ENCODE assay signal across 11 cellular contexts in genomic region chr17:45101883-45102811, GRCh38. TPM values are rescaled to one million over a fixed set of nuclear protein-coding genes. Genes with fewer than 3 reads are reported as not detected.
A peak's percentile ranks its signal among the peaks of the same experiment; 100 is the strongest.
DNase-seq lines count a peak whose midpoint lies in the region; ATAC-seq lines count a peak whose summit lies in the region.
"Had no signal": no experiment of that assay in that cellular context is flagged by ENCODE, and none has a peak within 500 bp of the region (broad histone marks: within the 10 kb centered on the region; RNA-seq: fewer than 3 reads in every experiment).

No MANE protein-coding gene starts in this region.

- intact Hi-C loops in activated naive CD4-positive, alpha-beta T cell treated with anti-CD3 and anti-CD28 coated beads for 36 hours (cut with micrococcal nuclease) = no loop called here

- no peak overlapping the region for H3K4me3 Mint-ChIP-seq in activated T-helper 17 cell treated with anti-CD3 and anti-CD28 coated beads, Interleukin-2, amount 50 U/mL, for 72 hours
- no peak overlapping the region for H3K4me3 Mint-ChIP-seq in stimulated activated effector memory CD8-positive, alpha-beta T cell treated with anti-CD3 and anti-CD28 coated beads, Interleukin-12 subunit alpha, Interleukin-12 subunit beta, amount 100 ng/mL, for 72 hours
- H3K4me3 Mint-ChIP-seq in activated naive CD4-positive, alpha-beta T cell treated with anti-CD3 and anti-CD28 coated beads for 36 hours = no peak overlapping the region
- H3K4me3 Mint-ChIP-seq: activated CD4-positive, alpha-beta memory T cell treated with anti-CD3 and anti-CD28 coated beads for 36 hours had no signal

- H3K27me3 Mint-ChIP-seq in activated T-helper 17 cell treated with anti-CD3 and anti-CD28 coated beads, Interleukin-2, amount 50 U/mL, for 72 hours = no peaks in the 10 kb centered on the region
- no peaks in the 10 kb centered on the region for H3K27me3 Mint-ChIP-seq in activated naive CD4-positive, alpha-beta T cell treated with anti-CD3 and anti-CD28 coated beads for 36 hours (ENCODE audit: low read depth)
- H3K27me3 Mint-ChIP-seq: activated CD4-positive, alpha-beta memory T cell treated with anti-CD3 and anti-CD28 coated beads for 36 hours had no signal

- in situ Hi-C loops in KBM-7 (cut with MboI; ENCODE audit: low pct_unique_long_range_greater_than_20kb, low sequenced_read_pairs) = loop anchor here (25.0 kb wide), 1 partner anchor 190 kb away; the partner anchor contains the start of gene GFAP

- H3K9me3 Mint-ChIP-seq in activated T-helper 17 cell treated with anti-CD3 and anti-CD28 coated beads, Interleukin-2, amount 50 U/mL, for 72 hours = no peaks in the 10 kb centered on the region
- no peaks in the 10 kb centered on the region for H3K9me3 Mint-ChIP-seq in stimulated activated effector memory CD8-positive, alpha-beta T cell treated with anti-CD3 and anti-CD28 coated beads, Interleukin-12 subunit alpha, Interleukin-12 subunit beta, amount 100 ng/mL, for 72 hours
- H3K9me3 Mint-ChIP-seq in activated naive CD4-positive, alpha-beta T cell treated with anti-CD3 and anti-CD28 coated beads for 36 hours = no peaks in the 10 kb centered on the region
- H3K9me3 Mint-ChIP-seq: activated CD4-positive, alpha-beta memory T cell treated with anti-CD3 and anti-CD28 coated beads for 36 hours had no signal

- peaks cover 3% of the 10 kb centered on the region for H3K4me1 Mint-ChIP-seq in activated T-helper 17 cell treated with anti-CD3 and anti-CD28 coated beads, Interleukin-2, amount 50 U/mL, for 72 hours
- H3K4me1 Mint-ChIP-seq in stimulated activated effector memory CD8-positive, alpha-beta T cell treated with anti-CD3 and anti-CD28 coated beads, Interleukin-12 subunit alpha, Interleukin-12 subunit beta, amount 100 ng/mL, for 72 hours = no peaks in the 10 kb centered on the region
- H3K4me1 Mint-ChIP-seq in activated naive CD4-positive, alpha-beta T cell treated with anti-CD3 and anti-CD28 coated beads for 36 hours (ENCODE audit: low read depth) = no peaks in the 10 kb centered on the region

- H3K27ac Mint-ChIP-seq in activated T-helper 17 cell treated with anti-CD3 and anti-CD28 coated beads, Interleukin-2, amount 50 U/mL, for 72 hours = peak overlapping the region; percentile 46
- peak overlapping the region; percentile 35 for H3K27ac Mint-ChIP-seq in stimulated activated effector memory CD8-positive, alpha-beta T cell treated with anti-CD3 and anti-CD28 coated beads, Interleukin-12 subunit alpha, Interleukin-12 subunit beta, amount 100 ng/mL, for 72 hours
- H3K27ac Mint-ChIP-seq in activated naive CD4-positive, alpha-beta T cell treated with anti-CD3 and anti-CD28 coated beads for 36 hours = no peak overlapping the region
- H3K27ac Mint-ChIP-seq: activated CD4-positive, alpha-beta memory T cell treated with anti-CD3 and anti-CD28 coated beads for 36 hours had no signal

- peak; percentile 25 for DNase-seq in fibroblast of gingiva (ENCODE audit: low read depth)
- DNase-seq in stimulated activated effector memory CD8-positive, alpha-beta T cell treated with anti-CD3 and anti-CD28 coated beads, Interleukin-12 subunit alpha, Interleukin-12 subunit beta, amount 100 ng/mL, for 72 hours (ENCODE audit: low spot score in 2 of 2) = no peak
- no peak for DNase-seq in KBM-7
- DNase-seq in activated naive CD4-positive, alpha-beta T cell treated with anti-CD3 and anti-CD28 coated beads for 36 hours = no peak
- no peak for DNase-seq in CD1c-positive myeloid dendritic cell (ENCODE audit: extremely low spot score)
- DNase-seq: activated CD4-positive, alpha-beta memory T cell treated with anti-CD3 and anti-CD28 coated beads for 36 hours; brain microvascular endothelial cell; hippocampal formation; NCI-H2171; SIG-M5 had no signal

- H3K36me3 Mint-ChIP-seq in activated T-helper 17 cell treated with anti-CD3 and anti-CD28 coated beads, Interleukin-2, amount 50 U/mL, for 72 hours (ENCODE audit: low read depth) = peaks cover 88% of the 10 kb centered on the region
- H3K36me3 Mint-ChIP-seq in stimulated activated effector memory CD8-positive, alpha-beta T cell treated with anti-CD3 and anti-CD28 coated beads, Interleukin-12 subunit alpha, Interleukin-12 subunit beta, amount 100 ng/mL, for 72 hours = peaks cover 94% of the 10 kb centered on the region
- peaks cover 35% of the 10 kb centered on the region for H3K36me3 Mint-ChIP-seq in activated naive CD4-positive, alpha-beta T cell treated with anti-CD3 and anti-CD28 coated beads for 36 hours (ENCODE audit: low read depth)

- ATAC-seq in activated T-helper 17 cell treated with anti-CD3 and anti-CD28 coated beads, Interleukin-2, amount 50 U/mL, for 72 hours (replicated peaks) = no peak
- ATAC-seq in stimulated activated effector memory CD8-positive, alpha-beta T cell treated with anti-CD3 and anti-CD28 coated beads, Interleukin-12 subunit alpha, Interleukin-12 subunit beta, amount 100 ng/mL, for 72 hours = no peak

- CTCF ChIA-PET in activated naive CD4-positive, alpha-beta T cell treated with anti-CD3 and anti-CD28 coated beads for 36 hours (lab: Charles Lee) = no interaction called here

RNA-seq across cellular contexts. Expression of gene PLCD3, which starts 30.2 kb away (rescaled TPM):
- total RNA-seq in activated T-helper 17 cell treated with anti-CD3 and anti-CD28 coated beads, Interleukin-2, amount 50 U/mL, for 72 hours = 1 to 10 TPM; 3.1 to 6.5 TPM
- 1 to 10 TPM; 2.4 TPM for total RNA-seq in activated naive CD4-positive, alpha-beta T cell treated with anti-CD3 and anti-CD28 coated beads for 36 hours

RNA-seq across cellular contexts. Expression of gene ACBD4, which starts 33.3 kb away (rescaled TPM):
- 10 to 100 TPM in 1 of 2 donors, 1 to 10 TPM in 1; 9.8 to 12.6 TPM for total RNA-seq in activated T-helper 17 cell treated with anti-CD3 and anti-CD28 coated beads, Interleukin-2, amount 50 U/mL, for 72 hours
- 10 to 100 TPM; 12.3 to 12.7 TPM for total RNA-seq in activated naive CD4-positive, alpha-beta T cell treated with anti-CD3 and anti-CD28 coated beads for 36 hours

RNA-seq across cellular contexts. Expression of gene NMT1, which starts 41.0 kb away (rescaled TPM):
- total RNA-seq in activated T-helper 17 cell treated with anti-CD3 and anti-CD28 coated beads, Interleukin-2, amount 50 U/mL, for 72 hours = 100 to 1,000 TPM; 101 to 120 TPM
- 100 to 1,000 TPM; 234 to 235 TPM for total RNA-seq in activated naive CD4-positive, alpha-beta T cell treated with anti-CD3 and anti-CD28 coated beads for 36 hours

RNA-seq across cellular contexts. Expression of gene HEXIM1, which starts 46.1 kb away (rescaled TPM):
- 10 to 100 TPM; 45.9 to 66.4 TPM for total RNA-seq in activated T-helper 17 cell treated with anti-CD3 and anti-CD28 coated beads, Interleukin-2, amount 50 U/mL, for 72 hours
- 10 to 100 TPM; 24.3 to 24.7 TPM for total RNA-seq in activated naive CD4-positive, alpha-beta T cell treated with anti-CD3 and anti-CD28 coated beads for 36 hours

RNA-seq across cellular contexts. Expression of gene DCAKD, which starts 50.7 kb away (rescaled TPM):
- 10 to 100 TPM; 36.5 to 36.6 TPM for total RNA-seq in activated T-helper 17 cell treated with anti-CD3 and anti-CD28 coated beads, Interleukin-2, amount 50 U/mL, for 72 hours
- 10 to 100 TPM; 38.1 to 38.9 TPM for total RNA-seq in activated naive CD4-positive, alpha-beta T cell treated with anti-CD3 and anti-CD28 coated beads for 36 hours
